ENCODE assay signal across 29 cellular contexts in the genomic region with DNA sequence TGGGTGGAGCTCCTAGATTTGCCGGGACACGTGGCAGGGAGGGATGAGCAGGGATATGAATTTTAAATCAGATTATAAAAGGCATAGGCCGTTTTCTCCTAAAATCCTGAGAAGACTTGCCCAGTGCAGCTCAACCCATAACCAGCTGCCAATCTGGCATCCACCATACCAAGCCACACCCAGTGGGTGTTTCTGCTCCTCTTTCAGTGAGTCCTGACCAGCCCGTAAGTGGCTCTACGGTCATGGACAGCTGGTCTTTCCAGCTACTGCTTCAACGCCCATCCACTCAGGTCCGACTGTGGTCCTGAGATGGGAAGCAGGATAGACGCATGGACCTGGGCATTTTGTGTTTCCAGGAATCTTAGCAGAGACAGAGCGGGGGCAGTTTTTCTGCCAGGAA.
"Had no signal": no experiment of that assay in that cellular context is flagged by ENCODE, and none has a peak within 500 bp of the region (broad histone marks: within the 10 kb centered on the region; RNA-seq: fewer than 3 reads in every experiment).

No MANE protein-coding gene starts in this region.

- H3K9me3 ChIP-seq: esophagus muscularis mucosa, lower lobe of right lung, mucosa of descending colon, ovary, right lobe of liver, suprapubic skin had no signal

- H3K27me3 ChIP-seq: dorsolateral prefrontal cortex, esophagus muscularis mucosa, ovary, right lobe of liver, suprapubic skin had no signal

- DNase-seq: central memory CD4-positive, alpha-beta T cell; dorsolateral prefrontal cortex; effector CD4-positive, alpha-beta T cell; foreskin melanocyte; hypothalamus; immature natural killer cell; islet precursor cell; left ventricle myocardium superior; lower lobe of right lung; mucosa of descending colon; naive thymus-derived CD8-positive, alpha-beta T cell; nephron progenitor cell; occipital lobe; ovary; posterior cingulate gyrus; retina; right lobe of liver; stimulated activated CD4-positive, alpha-beta T cell treated with anti-CD3 and anti-CD28 coated beads, Interleukin-12 subunit alpha, Interleukin-12 subunit beta, amount 100 ng/mL, for 4 hours; stimulated activated CD4-positive, alpha-beta T cell treated with anti-CD3 and anti-CD28 coated beads, Interleukin-1b, Interleukin-23, amount 100 ng/mL, for 48 hours; stimulated activated CD4-positive, alpha-beta T cell treated with anti-CD3 and anti-CD28 coated beads, Interleukin-4, amount 100 ng/mL, for 1 hour; stimulated activated CD8-positive, alpha-beta memory T cell treated with anti-CD3 and anti-CD28 coated beads, Interleukin-4, amount 100 ng/mL, for 48 hours; stimulated activated naive CD4-positive, alpha-beta T cell; stimulated activated naive CD8-positive, alpha-beta T cell treated with anti-CD3 and anti-CD28 coated beads, Interleukin-15, amount 100 ng/mL, for 72 hours had no signal

- H3K4me1 ChIP-seq: lower lobe of right lung, right lobe of liver had no signal

- H3K27ac ChIP-seq: dorsolateral prefrontal cortex, epithelial cell of prostate, lower lobe of right lung, ovary, right lobe of liver, suprapubic skin had no signal

- H3K4me3 ChIP-seq: dorsolateral prefrontal cortex, esophagus muscularis mucosa, lower lobe of right lung, mucosa of descending colon, ovary, right lobe of liver, smooth muscle cell, suprapubic skin had no signal

- ATAC-seq: left ventricle myocardium superior; lower lobe of right lung; mucosa of descending colon; naive thymus-derived CD8-positive, alpha-beta T cell; right lobe of liver; stimulated activated naive CD8-positive, alpha-beta T cell treated with anti-CD3 and anti-CD28 coated beads, Interleukin-15, amount 100 ng/mL, for 72 hours had no signal

- FAIRE-seq: colon, urothelium cell line had no signal

- H3K36me3 ChIP-seq: esophagus muscularis mucosa, lower lobe of right lung, ovary, right lobe of liver, suprapubic skin had no signal

- H3K4me2 ChIP-seq: smooth muscle cell had no signal
